8 cellular contexts compared by ENCODE assay signal in the genomic region with DNA sequence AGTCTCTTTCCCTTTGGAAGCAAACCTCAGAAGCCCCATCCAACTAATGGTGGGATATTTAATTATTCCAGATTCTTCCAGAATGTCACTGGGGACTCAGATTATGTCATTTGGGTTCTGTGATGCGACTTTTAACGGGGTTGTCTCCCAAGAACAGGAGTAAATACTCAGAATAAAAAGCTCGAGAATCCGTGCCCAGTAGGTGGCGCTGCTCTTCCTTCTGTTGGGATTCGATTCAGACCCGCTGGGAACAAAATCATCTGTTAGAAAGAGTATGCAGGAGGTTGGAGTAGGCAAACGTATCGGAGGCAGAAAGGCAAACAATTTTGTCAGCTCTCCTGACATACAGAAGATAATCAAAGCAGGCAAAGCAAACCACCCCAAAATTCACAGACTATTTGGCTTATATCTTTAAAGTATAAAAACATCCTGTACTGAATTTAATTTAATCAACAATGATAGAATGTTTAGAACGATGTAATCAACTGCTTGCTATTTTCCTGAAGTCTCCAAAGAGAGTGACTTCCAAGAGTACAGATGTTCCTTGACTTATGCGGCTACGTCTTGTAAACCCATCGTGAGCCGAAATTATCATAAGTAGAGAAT.
A peak's percentile ranks its signal among the peaks of the same experiment; 100 is the strongest.
DNase-seq lines count a peak whose midpoint lies in the region; ATAC-seq, FAIRE-seq and TF ChIP-seq lines count a peak whose summit lies in the region.

No MANE protein-coding gene starts in this region.

- H3K27me3 Mint-ChIP-seq in activated T-helper 17 cell treated with anti-CD3 and anti-CD28 coated beads, Interleukin-2, amount 50 U/mL, for 72 hours = peaks cover 19% of the 10 kb centered on the region

- H3K9me2 ChIP-seq in Loucy (replicated peaks; ENCODE audit: low read depth, low read length) = no peaks in the 10 kb centered on the region

- no peak overlapping the region for H3K4me2 ChIP-seq in Loucy (ENCODE audit: low read depth, low read length, poor library complexity, severe bottlenecking)

- ATAC-seq in GM18517 (IDR thresholded peaks at IDR 0.05; ENCODE audit: unreplicated experiment) (peak; percentile 76), foreskin keratinocyte (peak; percentile 64)
- peak; percentile 57 for ATAC-seq in activated T-helper 17 cell treated with anti-CD3 and anti-CD28 coated beads, Interleukin-2, amount 50 U/mL, for 72 hours (replicated peaks)

- TF ChIP-seq CTCF in Loucy (conservative IDR thresholded peaks at IDR 0.05; ENCODE audit: low read length) (peak; percentile 94), foreskin keratinocyte (conservative IDR thresholded peaks at IDR 0.05) (peak; percentile 93), testis (IDR thresholded peaks at IDR 0.05) (peak; percentile 83 to 89 (median 87))

- peak overlapping the region; percentile 79 for H2AFZ ChIP-seq in Loucy (ENCODE audit: low read length)

- H3K9me3 ChIP-seq in Loucy (ENCODE audit: insufficient read depth, low read depth, low read length) (no peaks in the 10 kb centered on the region), testis (no peaks in the 10 kb centered on the region)

- H4K20me1 ChIP-seq in Loucy (ENCODE audit: insufficient read depth, low read length, poor library complexity, severe bottlenecking) = no peaks in the 10 kb centered on the region

- no peaks in the 10 kb centered on the region for H3K9me3 Mint-ChIP-seq in activated T-helper 17 cell treated with anti-CD3 and anti-CD28 coated beads, Interleukin-2, amount 50 U/mL, for 72 hours

- H3K9ac ChIP-seq in Loucy (ENCODE audit: low read depth, low read length, poor library complexity, severe bottlenecking) = no peak overlapping the region

- intact Hi-C loops in testis (cut with DNase I; ENCODE audit: low total_unique reads) = loop anchor here (5.0 kb wide), 1 partner anchor 411 kb away; no protein-coding TSS in a partner anchor

- no peak overlapping the region for H3K4me3 Mint-ChIP-seq in activated T-helper 17 cell treated with anti-CD3 and anti-CD28 coated beads, Interleukin-2, amount 50 U/mL, for 72 hours

- H3K36me3 Mint-ChIP-seq in activated T-helper 17 cell treated with anti-CD3 and anti-CD28 coated beads, Interleukin-2, amount 50 U/mL, for 72 hours (ENCODE audit: low read depth) = no peaks in the 10 kb centered on the region

- TF ChIP-seq POLR2A in testis (IDR thresholded peaks at IDR 0.05) = no peak

- H3K36me3 ChIP-seq in Loucy (ENCODE audit: insufficient read depth, low read length) (no peaks in the 10 kb centered on the region), testis (ENCODE audit: low read depth, missing control alignments) (no peaks in the 10 kb centered on the region)

- peak; percentile 83 for FAIRE-seq in RCC 7860 (lab: Jason Lieb, UNC)

- H3K4me3 ChIP-seq in Loucy (ENCODE audit: low read length, poor library complexity, severe bottlenecking) (no peak overlapping the region), testis (no peak overlapping the region)

- H3F3A ChIP-seq in Loucy (ENCODE audit: low read depth) = no peaks in the 10 kb centered on the region

- H3K4me1 Mint-ChIP-seq in activated T-helper 17 cell treated with anti-CD3 and anti-CD28 coated beads, Interleukin-2, amount 50 U/mL, for 72 hours = peaks cover 5% of the 10 kb centered on the region

- H3K27ac ChIP-seq in foreskin keratinocyte (no peak overlapping the region), testis (no peak overlapping the region)

- 12 to 16% methylated on average over 14 of the region's 14 CpGs for WGBS in testis, 2 donors

- no peaks in the 10 kb centered on the region for H3K27me3 ChIP-seq in Loucy (ENCODE audit: insufficient read depth, low read length, poor library complexity, severe bottlenecking)
- H3K27me3 ChIP-seq in foreskin keratinocyte = peaks cover 2% of the 10 kb centered on the region
- no peaks in the 10 kb centered on the region for H3K27me3 ChIP-seq in testis

- H3K4me1 ChIP-seq in Loucy (ENCODE audit: insufficient read depth, low read length, poor library complexity, severe bottlenecking) (no peaks in the 10 kb centered on the region), foreskin keratinocyte (no peaks in the 10 kb centered on the region), testis (peaks cover 11% of the 10 kb centered on the region)

- no peak overlapping the region for H3K27ac Mint-ChIP-seq in activated T-helper 17 cell treated with anti-CD3 and anti-CD28 coated beads, Interleukin-2, amount 50 U/mL, for 72 hours

- no peaks in the 10 kb centered on the region for H3K79me2 ChIP-seq in Loucy (ENCODE audit: insufficient read depth, low read length)

- DNase-seq in A172 (ENCODE audit: low spot score) (peak; percentile 83), RCC 7860 (ENCODE audit: low spot score) (peak; percentile 77), foreskin keratinocyte (peak in 1 of 2 donors; percentile 47), nucleus accumbens (lab: John Stamatoyannopoulos, UW) (peak in 54 of 56 donors; percentile 5 to 95 (median 75)), testis (peak; percentile 95)
